In genomic region chr2:69384618-69385081, GRCh38 we compare ENCODE assay signal across 13 cellular contexts. TPM values are rescaled to one million over a fixed set of nuclear protein-coding genes. Genes with fewer than 3 reads are reported as not detected.
DNase-seq lines count a peak whose midpoint lies in the region; ATAC-seq and TF ChIP-seq lines count a peak whose summit lies in the region.
"Had no signal": no experiment of that assay in that cellular context is flagged by ENCODE, and none has a peak within 500 bp of the region (broad histone marks: within the 10 kb centered on the region; RNA-seq: fewer than 3 reads in every experiment).

No MANE protein-coding gene starts in this region.

- no peak overlapping the region for H2AFZ ChIP-seq in SU-DHL-6 (ENCODE audit: low read depth, low read length, severe bottlenecking)

- H3K27me3 Mint-ChIP-seq in CD14-positive monocyte (ENCODE audit: low read depth in 3 of 3): peaks cover 0 to 2% (median 0%) of the 10 kb centered on the region in 3 donors
- H3K27me3 Mint-ChIP-seq: activated naive CD4-positive, alpha-beta T cell treated with anti-CD3 and anti-CD28 coated beads, Interleukin-2, amount 50 U/mL, for 24 hours had no signal

- no peak for ATAC-seq in GM18517 (IDR thresholded peaks at IDR 0.05; ENCODE audit: unreplicated experiment)

- no peaks in the 10 kb centered on the region for H3K36me3 ChIP-seq in SU-DHL-6 (ENCODE audit: low read length)
- H3K36me3 ChIP-seq in subcutaneous abdominal adipose tissue (ENCODE audit: control insufficient read depth in 5 of 5, insufficient read depth in 5 of 5, low read length in 5 of 5): no peaks in the 10 kb centered on the region
- H3K36me3 ChIP-seq: esophagus squamous epithelium, prostate gland had no signal

- H3K4me3 Mint-ChIP-seq in CD14-positive monocyte: no peak overlapping the region
- H3K4me3 Mint-ChIP-seq: activated naive CD4-positive, alpha-beta T cell treated with anti-CD3 and anti-CD28 coated beads, Interleukin-2, amount 50 U/mL, for 24 hours had no signal

- H4K20me1 ChIP-seq in SU-DHL-6 (ENCODE audit: low read depth, low read length): no peaks in the 10 kb centered on the region

- peaks cover 5 to 8% of the 10 kb centered on the region in 2 donors for H3K36me3 Mint-ChIP-seq in CD14-positive monocyte

- H3K27me3 ChIP-seq in SU-DHL-6 (ENCODE audit: low read length) (no peaks in the 10 kb centered on the region), subcutaneous abdominal adipose tissue (ENCODE audit: control insufficient read depth in 5 of 5, insufficient read depth in 4 of 5, low read length in 5 of 5) (no peaks in the 10 kb centered on the region)
- H3K27me3 ChIP-seq: esophagus squamous epithelium had no signal

- H3K4me2 ChIP-seq in SU-DHL-6 (ENCODE audit: low read depth, low read length, poor library complexity, severe bottlenecking): peak overlapping the region; percentile 99

- H3K4me1 ChIP-seq in subcutaneous abdominal adipose tissue (ENCODE audit: control insufficient read depth in 5 of 5, insufficient read depth in 5 of 5, low read length in 5 of 5): peaks cover 4 to 65% (median 57%) of the 10 kb centered on the region in 5 donors

- DNase-seq in ELR (ENCODE audit: low read depth): peak; percentile 39
- peak; percentile 10 for DNase-seq in fibroblast of peridontal ligament (ENCODE audit: extremely low read depth)
- no peak for DNase-seq in superior temporal gyrus (ENCODE audit: extremely low spot score)
- no peak for DNase-seq in CD14-positive monocyte (ENCODE audit: low spot score)
- DNase-seq: COR-L47, esophagus squamous epithelium, midbrain, NCI-H2171 had no signal

- H3K9ac ChIP-seq in SU-DHL-6 (ENCODE audit: low read length) (no peak overlapping the region), subcutaneous abdominal adipose tissue (ENCODE audit: low read length in 5 of 5) (peak overlapping the region in 1 of 5 donors; percentile 10)

- H3K9me3 Mint-ChIP-seq in CD14-positive monocyte: no peaks in the 10 kb centered on the region
- H3K9me3 Mint-ChIP-seq: activated naive CD4-positive, alpha-beta T cell treated with anti-CD3 and anti-CD28 coated beads, Interleukin-2, amount 50 U/mL, for 24 hours had no signal

- H3K9me3 ChIP-seq in SU-DHL-6 (ENCODE audit: insufficient read depth, low read length) (no peaks in the 10 kb centered on the region), subcutaneous abdominal adipose tissue (ENCODE audit: control insufficient read depth in 5 of 5, low read length in 5 of 5) (no peaks in the 10 kb centered on the region)
- H3K9me3 ChIP-seq: esophagus squamous epithelium, prostate gland had no signal

- no peak overlapping the region for H3K4me3 ChIP-seq in SU-DHL-6 (ENCODE audit: insufficient read depth, low read length, poor library complexity, severe bottlenecking)
- H3K4me3 ChIP-seq in subcutaneous abdominal adipose tissue (ENCODE audit: low read depth in 1 of 5, low read length in 5 of 5): peak overlapping the region in 1 of 5 donors; percentile 22
- H3K4me3 ChIP-seq: esophagus squamous epithelium, prostate gland had no signal

- H3K27ac ChIP-seq in SU-DHL-6 (ENCODE audit: low read depth, low read length) (no peak overlapping the region), subcutaneous abdominal adipose tissue (ENCODE audit: low read depth, low read length) (peak overlapping the region; percentile 86)
- H3K27ac ChIP-seq: esophagus squamous epithelium, prostate gland had no signal

- intact Hi-C loops in CD14-positive monocyte (cut with micrococcal nuclease): loop anchor here (5.0 to 10.0 kb wide), 3 partner anchors 53 to 918 kb away; partner anchors contain the start of genes NFU1 (in 2 of the 2) and FAM136A (in 1 of the 2)

- no peaks in the 10 kb centered on the region for H3F3A ChIP-seq in SU-DHL-6 (ENCODE audit: insufficient read depth)

- H3K79me2 ChIP-seq in SU-DHL-6 (ENCODE audit: insufficient read depth, low read length): peaks cover 73% of the 10 kb centered on the region

- H3K27ac Mint-ChIP-seq in CD14-positive monocyte: peak overlapping the region in 1 of 7 donors; percentile 40
- H3K27ac Mint-ChIP-seq: activated naive CD4-positive, alpha-beta T cell treated with anti-CD3 and anti-CD28 coated beads, Interleukin-2, amount 50 U/mL, for 24 hours had no signal

- no peak for TF ChIP-seq CTCF in SU-DHL-6 (IDR thresholded peaks at IDR 0.05; ENCODE audit: insufficient read depth, low read length, poor library complexity, severe bottlenecking)
- TF ChIP-seq CTCF in CD14-positive monocyte (IDR thresholded peaks at IDR 0.05): no peak

- peaks cover 59% of the 10 kb centered on the region for H3K4me1 Mint-ChIP-seq in CD14-positive monocyte

- no peaks in the 10 kb centered on the region for H3K9me2 ChIP-seq in SU-DHL-6 (replicated peaks; ENCODE audit: insufficient read depth, low read length)

RNA-seq across cellular contexts. Expression of gene GFPT1, which starts 2.4 kb away (rescaled TPM):
- polyA plus RNA-seq in CD14-positive monocyte: 1 to 10 TPM; 3.6 to 4.5 TPM

RNA-seq across cellular contexts. Expression of gene NFU1, which starts 52.6 kb away (rescaled TPM):
- polyA plus RNA-seq in CD14-positive monocyte: 10 to 100 TPM; 43.0 to 56.1 TPM

Comparison
In these comparisons a context has a peak if more than half of its experiments do, and no peak if none do; other contexts are left out.
1. DNase-seq: peak in ELR (single experiment) and fibroblast of peridontal ligament (single experiment); none in superior temporal gyrus (single experiment) and CD14-positive monocyte (single experiment).